ENCODE assay signal across 22 cellular contexts in genomic region chrX:153783378-153784013, GRCh38. TPM values are rescaled to one million over a fixed set of nuclear protein-coding genes. Genes with fewer than 3 reads are reported as not detected.
"Had no signal": no experiment of that assay in that cellular context is flagged by ENCODE, and none has a peak within 500 bp of the region (broad histone marks: within the 10 kb centered on the region; RNA-seq: fewer than 3 reads in every experiment).

No MANE protein-coding gene starts in this region.

- H3K27me3 ChIP-seq: SJSA1 had no signal

- H3K36me3 ChIP-seq: SJSA1 had no signal

- H3K27ac ChIP-seq: KMS-11, SJSA1, SK-N-MC had no signal

- H3K9me3 ChIP-seq: SJSA1 had no signal

- ATAC-seq: HepG2 had no signal

- H3K4me3 ChIP-seq: SJSA1, SK-N-MC had no signal

- H3K4me1 ChIP-seq: SJSA1 had no signal

- DNase-seq: IMR-90, MV-4-11, NCI-H1048, NCI-H1105, NCI-H1436 treated with DMSO at 0.1 percent for 48 hours, NCI-H1694, NCI-H187 treated with DMSO at 0.1 percent for 48 hours, NCI-H2029 treated with DMSO at 0.1 percent for 48 hours, NCI-H2171 treated with DMSO at 0.1 percent for 48 hours, NCI-H345, NCI-H446 treated with DMSO at 0.1 percent for 48 hours, NCI-H510A treated with DMSO at 0.1 percent for 48 hours, NCI-H526, Right ventricle myocardium superior, RPMI8226, SIG-M5 had no signal

RNA-seq across cellular contexts. Expression of gene SRPK3, which starts 2.7 kb away (rescaled TPM):
- total RNA-seq: HT1080, MCF 10A, SJSA1 had no signal

RNA-seq across cellular contexts. Expression of gene PDZD4, which starts 46.8 kb away (rescaled TPM):
- total RNA-seq: HepG2, MCF 10A had no signal
